In genomic region chr1:162371611-162372010, GRCh38 we compare ENCODE assay signal across 22 cellular contexts. TPM values are rescaled to one million over a fixed set of nuclear protein-coding genes. Genes with fewer than 3 reads are reported as not detected.
DNase-seq lines count a peak whose midpoint lies in the region; ATAC-seq, FAIRE-seq and TF ChIP-seq lines count a peak whose summit lies in the region.
"Had no signal": no experiment of that assay in that cellular context is flagged by ENCODE, and none has a peak within 500 bp of the region (broad histone marks: within the 10 kb centered on the region; RNA-seq: fewer than 3 reads in every experiment).

No MANE protein-coding gene starts in this region.

- dilution Hi-C loops in keratinocyte (cut with MboI; ENCODE audit: extremely low pct_ligation_motif_present, low sequenced_read_pairs) = no loop called here

- H3K4me3 ChIP-seq in K562 = no peak overlapping the region
- no peak overlapping the region for H3K4me3 ChIP-seq in keratinocyte (ENCODE audit: control insufficient read depth in 2 of 3, extremely low read depth in 1 of 3, insufficient read depth in 2 of 3, low read depth in 1 of 3, low read length in 3 of 3)
- H3K4me3 ChIP-seq: left ventricle myocardium inferior, testis had no signal

- no peaks in the 10 kb centered on the region for H3K9me1 ChIP-seq in K562 (ENCODE audit: control insufficient read depth, insufficient read depth, low read length)
- no peaks in the 10 kb centered on the region for H3K9me1 ChIP-seq in keratinocyte (ENCODE audit: control insufficient read depth, extremely low read depth, insufficient read depth, low read length)

- BruUV-seq in K562 (replicated peaks; lab: Mats Ljungman, UMichigan) = no TSS peak

- intact Hi-C loops in K562 (cut with micrococcal nuclease) = loop anchor here (2.0 to 5.0 kb wide), 2 partner anchors 15 to 314 kb away; no protein-coding TSS in a partner anchor

- in situ Hi-C loops in K562 (cut with MboI) (no loop called here), G401 (cut with HindIII; ENCODE audit: low sequenced_read_pairs) (no loop called here)

- FAIRE-seq in K562 (lab: Jason Lieb, UNC) (peak; percentile 51), keratinocyte (lab: Jason Lieb, UNC) (no peak), urothelium cell line (lab: Jason Lieb, UNC) (no peak)
- FAIRE-seq: frontal cortex had no signal

- TF ChIP-seq CTCF in K562 (IDR thresholded peaks at IDR 0.05 in 2 of 3, conservative IDR thresholded peaks at IDR 0.05 in 1 of 3; ENCODE audit: insufficient read depth in 2 of 3, low read depth in 1 of 3, low read length in 3 of 3) (no peak), keratinocyte (optimal IDR thresholded peaks at IDR 0.05 in 1 of 3, IDR thresholded peaks at IDR 0.05 in 1 of 3, conservative IDR thresholded peaks at IDR 0.05 in 1 of 3; ENCODE audit: extremely low read depth in 1 of 3, insufficient read depth in 2 of 3, low read length in 3 of 3) (no peak)

- H3K4me1 ChIP-seq in K562 (replicated peaks in 1 of 2; ENCODE audit: control insufficient read depth in 2 of 2, insufficient read depth in 2 of 2, low read length in 2 of 2) (peaks cover 28 to 44% of the 10 kb centered on the region in 2 experiments), keratinocyte (ENCODE audit: control insufficient read depth, extremely low read depth, insufficient read depth, low read length) (peaks cover 29% of the 10 kb centered on the region)
- H3K4me1 ChIP-seq: testis had no signal

- H3K9ac ChIP-seq in K562 (ENCODE audit: insufficient read depth in 1 of 2, low read depth in 2 of 2, low read length in 2 of 2) = peak overlapping the region in 1 of 2 experiments; percentile 33; a peak in 1 of 4 replicates
- H3K9ac ChIP-seq in keratinocyte (ENCODE audit: control insufficient read depth, extremely low read depth, insufficient read depth, low read length) = no peak overlapping the region

- H3K27me3 ChIP-seq in K562 (ENCODE audit: control insufficient read depth in 2 of 2, insufficient read depth in 2 of 2, low read length in 2 of 2) = no peaks in the 10 kb centered on the region
- H3K27me3 ChIP-seq in keratinocyte (ENCODE audit: control insufficient read depth, extremely low read depth, insufficient read depth, low read length) = no peaks in the 10 kb centered on the region
- H3K27me3 ChIP-seq: testis had no signal

- H3K27ac ChIP-seq in K562 (ENCODE audit: extremely low read depth, low read depth, low read length) = peak overlapping the region; percentile 13; the same call in 1 of the 3 replicates
- H3K27ac ChIP-seq in keratinocyte (ENCODE audit: control insufficient read depth, insufficient read depth, low read length) = peak overlapping the region; percentile 37
- H3K27ac ChIP-seq: left ventricle myocardium inferior, testis, VCaP had no signal

- TF ChIP-seq POLR2A in K562 (conservative IDR thresholded peaks at IDR 0.05) = no peak

- CTCF ChIA-PET in K562 (lab: Yijun Ruan, JAX; ENCODE audit: low intra/inter-chr PET ratio) = no interaction called here

- H3K79me2 ChIP-seq in K562 (ENCODE audit: control insufficient read depth, insufficient read depth, low read length) (no peaks in the 10 kb centered on the region), keratinocyte (ENCODE audit: control insufficient read depth, insufficient read depth, low read length) (no peaks in the 10 kb centered on the region)

- 62% methylated on average over 6 of the region's 6 CpGs for WGBS in K562 (ENCODE audit: insufficient coverage, low coverage, missing lambda C conversion rate)

- POLR2A ChIA-PET in K562 (lab: Yijun Ruan, JAX) = interaction anchor here (0.6 to 1.5 kb wide), 4 partner anchors 12 to 296 kb away, joined by 3 to 6 read pairs (median 3); no protein-coding TSS in a partner anchor

- H2AFZ ChIP-seq in K562 (ENCODE audit: low read depth, low read length) = peak overlapping the region; percentile 71
- H2AFZ ChIP-seq in keratinocyte (ENCODE audit: control insufficient read depth, low read length) = no peak overlapping the region

- peak; percentile 6; the same call in 2 of the 3 replicates for ATAC-seq in K562

- H4K20me1 ChIP-seq in K562 (replicated peaks; ENCODE audit: control insufficient read depth, insufficient read depth, low read length) (no peaks in the 10 kb centered on the region), keratinocyte (ENCODE audit: control insufficient read depth, extremely low read depth, insufficient read depth, low read length) (no peaks in the 10 kb centered on the region)

- peak overlapping the region; percentile 21; the same call in 1 of the 2 replicates for H3K4me2 ChIP-seq in K562 (ENCODE audit: insufficient read depth, low read length)
- no peak overlapping the region for H3K4me2 ChIP-seq in keratinocyte (ENCODE audit: control insufficient read depth, extremely low read depth, insufficient read depth, low read depth, low read length)

- no peak for TF ChIP-seq EP300 in K562 (IDR thresholded peaks at IDR 0.05; ENCODE audit: low read length)

- no peak for TF ChIP-seq RAD21 in K562 (CRISPR knock-in tag; conservative IDR thresholded peaks at IDR 0.05 in 1 of 2, IDR thresholded peaks at IDR 0.05 in 1 of 2)

- DNase-seq in NCI-H226 = peak; percentile 51
- DNase-seq in K562 (ENCODE audit: extremely low read depth in 1 of 4, low spot score in 3 of 4) = no peak
- DNase-seq in keratinocyte (ENCODE audit: low read depth, low spot score) = no peak
- peak; percentile 42 for DNase-seq in urothelium cell line (ENCODE audit: low spot score)
- no peak for DNase-seq in G401 (ENCODE audit: low spot score)
- no peak for DNase-seq in central memory CD4-positive, alpha-beta T cell
- DNase-seq in NCI-H187 (lab: John Stamatoyannopoulos, UW) = no peak
- DNase-seq: activated naive CD4-positive, alpha-beta T cell; aorta; DMS79 treated with DMSO at 0.1 percent for 48 hours; Karpas-422; left ventricle myocardium inferior; NCI-H1092 treated with DMSO at 0.1 percent for 48 hours; NCI-H2081 treated with DMSO at 0.1 percent for 48 hours; NCI-H526 treated with DMSO at 0.1 percent for 48 hours; occipital lobe; stimulated activated CD4-positive, alpha-beta T cell treated with anti-CD3 and anti-CD28 coated beads, Interleukin-15, amount 100 ng/mL, for 24 hours; testis had no signal

- H3K9me3 ChIP-seq in K562 (replicated peaks; ENCODE audit: control insufficient read depth, insufficient read depth, low read depth, low read length) (no peaks in the 10 kb centered on the region), keratinocyte (ENCODE audit: control insufficient read depth, low read depth, low read length) (no peaks in the 10 kb centered on the region)
- H3K9me3 ChIP-seq: left ventricle myocardium inferior, testis had no signal

- H3K36me3 ChIP-seq in K562 (ENCODE audit: control insufficient read depth, insufficient read depth, low read length) (no peaks in the 10 kb centered on the region), keratinocyte (ENCODE audit: control insufficient read depth in 2 of 2, extremely low read depth in 1 of 2, insufficient read depth in 2 of 2, low read length in 2 of 2) (no peaks in the 10 kb centered on the region)
- H3K36me3 ChIP-seq: left ventricle myocardium inferior had no signal

RNA-seq across cellular contexts. Expression of gene SPATA46, which starts 5.0 kb away (rescaled TPM):
- total RNA-seq in K562 (2011; cell fraction: chromatin; rRNA removed; ENCODE audit: low replicate concordance) = not detected in 2 replicates
- not detected in 2 replicates for total RNA-seq in K562 (2011; cell fraction: nucleolus; rRNA removed)
- total RNA-seq in K562 (2011; cell fraction: nucleoplasm; rRNA removed) = not detected in 2 replicates
- not detected in 2 replicates for total RNA-seq in K562 (2014; rRNA removed)
- not detected in 2 replicates for total RNA-seq in K562 (2014; rRNA removed; fragmentation: Illumina TruSeq; extraction: Trizol)
- total RNA-seq in K562 (2015; rRNA removed; fragmentation: Illumina TruSeq; extraction: Trizol) = not detected in 2 replicates
- not detected in 2 replicates for total RNA-seq in K562 (2021)
- 0.04 TPM in 2 replicates for polyA plus RNA-seq in K562 (2011; rRNA removed)
- 0.03 TPM in 1 of 2 replicates, not detected in the other for polyA plus RNA-seq in K562 (2011; cell fraction: cytosol; rRNA removed)
- 0.14 TPM in 1 of 2 replicates, not detected in the other for polyA plus RNA-seq in K562 (2011; cell fraction: nucleus; rRNA removed)
- 0.15 TPM in 1 of 2 replicates, not detected in the other for polyA plus RNA-seq in K562 (2012)
- polyA plus RNA-seq in K562 (2014; fragmentation: Illumina TruSeq; extraction: Trizol) = not detected in 2 replicates
- under 1 TPM in 1 of 2 experiments, not detected in 1; 0.11 TPM for polyA plus RNA-seq in K562 (2014; fragmentation: Nextera tagmentation; extraction: Ambion mirVana)
- not detected in 2 replicates for polyA plus RNA-seq in K562 (2014; rRNA removed)
- not detected in 2 replicates for polyA minus RNA-seq in K562 (2011; rRNA and poly(A)+ RNA removed)
- not detected in 2 replicates for polyA minus RNA-seq in K562 (2011; cell fraction: cytosol; rRNA and poly(A)+ RNA removed)
- polyA minus RNA-seq in K562 (2011; cell fraction: nucleus; rRNA and poly(A)+ RNA removed) = not detected in 2 replicates
- not detected in 3 replicates for polyA plus RNA-seq in keratinocyte
- not detected for polyA plus RNA-seq in keratinocyte (2011; ENCODE audit: low read depth)
- polyA plus RNA-seq in keratinocyte (2011; cell fraction: cytosol; rRNA removed) = not detected in 2 replicates
- not detected in 2 replicates for polyA plus RNA-seq in keratinocyte (2011; cell fraction: nucleus; rRNA removed)
- polyA plus RNA-seq in keratinocyte (2012; ENCODE audit: low replicate concordance) = 0.08 TPM in 1 of 2 replicates, not detected in the other
- polyA minus RNA-seq in keratinocyte = not detected in 3 replicates
- not detected for polyA minus RNA-seq in keratinocyte (2011; cell fraction: cytosol; rRNA and poly(A)+ RNA removed)
- polyA minus RNA-seq in keratinocyte (2011; cell fraction: nucleus; rRNA and poly(A)+ RNA removed) = not detected in 2 replicates
- total RNA-seq in G401 (2014; rRNA removed; shearing (Covaris generic)) = not detected in 2 replicates
- total RNA-seq: aorta, frontal cortex, left ventricle myocardium inferior, mucosa of gallbladder, occipital lobe, renal cortical epithelial cell had no signal
- polyA plus RNA-seq: aorta had no signal

RNA-seq across cellular contexts. Expression of gene C1orf226, which starts 9.9 kb away (rescaled TPM):
- total RNA-seq in K562 (2011; cell fraction: chromatin; rRNA removed; ENCODE audit: low replicate concordance) = 1.0 and 2.1 TPM in 2 replicates
- 0.92 and 1.2 TPM in 2 replicates for total RNA-seq in K562 (2011; cell fraction: nucleolus; rRNA removed)
- total RNA-seq in K562 (2011; cell fraction: nucleoplasm; rRNA removed) = 1.6 and 1.9 TPM in 2 replicates
- total RNA-seq in K562 (2014; rRNA removed) (0.36 and 0.37 TPM in 2 replicates), K562 (2014; rRNA removed; fragmentation: Illumina TruSeq; extraction: Trizol) (0.47 and 0.64 TPM in 2 replicates), K562 (2015; rRNA removed; fragmentation: Illumina TruSeq; extraction: Trizol) (0.33 and 0.53 TPM in 2 replicates), K562 (2021) (1.4 and 1.6 TPM in 2 replicates)
- polyA plus RNA-seq in K562 (2011; rRNA removed) (0.81 and 1.4 TPM in 2 replicates), K562 (2014; fragmentation: Illumina TruSeq; extraction: Trizol) (1.2 and 1.3 TPM in 2 replicates), K562 (2014; fragmentation: Nextera tagmentation; extraction: Ambion mirVana) (under 1 TPM; 0.10 to 0.20 TPM), K562 (2014; rRNA removed) (0.56 and 0.88 TPM in 2 replicates), keratinocyte (0.06 to 0.13 TPM (median 0.12 TPM) in 3 replicates)
- 0.97 and 1.4 TPM in 2 replicates for polyA plus RNA-seq in K562 (2011; cell fraction: cytosol; rRNA removed)
- polyA plus RNA-seq in K562 (2011; cell fraction: nucleus; rRNA removed) = 1.9 and 2.6 TPM in 2 replicates
- 1.2 and 1.6 TPM in 2 replicates for polyA plus RNA-seq in K562 (2012)
- 0.70 and 1.4 TPM in 2 replicates for polyA minus RNA-seq in K562 (2011; rRNA and poly(A)+ RNA removed)
- polyA minus RNA-seq in K562 (2011; cell fraction: cytosol; rRNA and poly(A)+ RNA removed) = 0.57 and 2.2 TPM in 2 replicates
- 0.67 and 1.4 TPM in 2 replicates for polyA minus RNA-seq in K562 (2011; cell fraction: nucleus; rRNA and poly(A)+ RNA removed)
- 0.09 TPM for polyA plus RNA-seq in keratinocyte (2011; ENCODE audit: low read depth)
- 0.05 and 0.10 TPM in 2 replicates for polyA plus RNA-seq in keratinocyte (2011; cell fraction: cytosol; rRNA removed)
- polyA plus RNA-seq in keratinocyte (2011; cell fraction: nucleus; rRNA removed) = 0.11 and 0.15 TPM in 2 replicates
- polyA plus RNA-seq in keratinocyte (2012; ENCODE audit: low replicate concordance) = 0.15 and 0.41 TPM in 2 replicates
- polyA minus RNA-seq in keratinocyte = 0.06 to 0.53 TPM (median 0.26 TPM) in 3 replicates
- polyA minus RNA-seq in keratinocyte (2011; cell fraction: cytosol; rRNA and poly(A)+ RNA removed) = not detected
- 0.23 TPM in 1 of 2 replicates, not detected in the other for polyA minus RNA-seq in keratinocyte (2011; cell fraction: nucleus; rRNA and poly(A)+ RNA removed)
- total RNA-seq in G401 (2014; rRNA removed; shearing (Covaris generic)) = 2.4 TPM in 1 of 2 replicates, not detected in the other

RNA-seq across cellular contexts. Expression of gene SH2D1B, which starts 40.3 kb away (rescaled TPM):
- total RNA-seq in K562 (2011; cell fraction: chromatin; rRNA removed; ENCODE audit: low replicate concordance) = 4.8 and 6.8 TPM in 2 replicates
- total RNA-seq in K562 (2011; cell fraction: nucleolus; rRNA removed) = 2.2 and 2.8 TPM in 2 replicates
- 4.0 and 5.0 TPM in 2 replicates for total RNA-seq in K562 (2011; cell fraction: nucleoplasm; rRNA removed)
- 5.2 and 5.6 TPM in 2 replicates for total RNA-seq in K562 (2014; rRNA removed)
- 9.7 and 10.8 TPM in 2 replicates for total RNA-seq in K562 (2014; rRNA removed; fragmentation: Illumina TruSeq; extraction: Trizol)
- 7.9 and 8.3 TPM in 2 replicates for total RNA-seq in K562 (2015; rRNA removed; fragmentation: Illumina TruSeq; extraction: Trizol)
- 5.4 and 6.3 TPM in 2 replicates for total RNA-seq in K562 (2021)
- polyA plus RNA-seq in K562 (2011; rRNA removed) = 4.8 and 5.7 TPM in 2 replicates
- 3.3 and 5.0 TPM in 2 replicates for polyA plus RNA-seq in K562 (2011; cell fraction: cytosol; rRNA removed)
- 4.2 and 4.5 TPM in 2 replicates for polyA plus RNA-seq in K562 (2011; cell fraction: nucleus; rRNA removed)
- polyA plus RNA-seq in K562 (2012) = 3.6 and 9.5 TPM in 2 replicates
- polyA plus RNA-seq in K562 (2014; fragmentation: Illumina TruSeq; extraction: Trizol) = 13.4 and 14.1 TPM in 2 replicates
- 10 to 100 TPM; 17.1 to 19.6 TPM for polyA plus RNA-seq in K562 (2014; fragmentation: Nextera tagmentation; extraction: Ambion mirVana)
- 7.2 and 12.3 TPM in 2 replicates for polyA plus RNA-seq in K562 (2014; rRNA removed)
- 3.4 and 4.4 TPM in 2 replicates for polyA minus RNA-seq in K562 (2011; rRNA and poly(A)+ RNA removed)
- polyA minus RNA-seq in K562 (2011; cell fraction: cytosol; rRNA and poly(A)+ RNA removed) = 1.0 and 1.7 TPM in 2 replicates
- 1.3 and 2.6 TPM in 2 replicates for polyA minus RNA-seq in K562 (2011; cell fraction: nucleus; rRNA and poly(A)+ RNA removed)
- polyA plus RNA-seq in keratinocyte = not detected in 3 replicates
- not detected for polyA plus RNA-seq in keratinocyte (2011; ENCODE audit: low read depth)
- not detected in 2 replicates for polyA plus RNA-seq in keratinocyte (2011; cell fraction: cytosol; rRNA removed)
- not detected in 2 replicates for polyA plus RNA-seq in keratinocyte (2011; cell fraction: nucleus; rRNA removed)
- polyA plus RNA-seq in keratinocyte (2012; ENCODE audit: low replicate concordance) = not detected in 2 replicates
- not detected in 3 replicates for polyA minus RNA-seq in keratinocyte
- polyA minus RNA-seq in keratinocyte (2011; cell fraction: cytosol; rRNA and poly(A)+ RNA removed) = not detected
- not detected in 2 replicates for polyA minus RNA-seq in keratinocyte (2011; cell fraction: nucleus; rRNA and poly(A)+ RNA removed)
- not detected in 2 replicates for total RNA-seq in G401 (2014; rRNA removed; shearing (Covaris generic))
- total RNA-seq: frontal cortex, occipital lobe, renal cortical epithelial cell had no signal

Comparison
In these comparisons a context has a peak if more than half of its experiments do, and no peak if none do; other contexts are left out.
1. DNase-seq: peak in NCI-H226 (single experiment) and urothelium cell line (single experiment); none in K562 (0 of 4), keratinocyte (single experiment), G401 (single experiment), central memory CD4-positive, alpha-beta T cell (single experiment) and NCI-H187 (0 of 2).